In genomic region chr5:10660720-10661387, GRCh38 we compare ENCODE assay signal across 24 cellular contexts.
DNase-seq lines count a peak whose midpoint lies in the region; ATAC-seq and TF ChIP-seq lines count a peak whose summit lies in the region.
"Had no signal": no experiment of that assay in that cellular context is flagged by ENCODE, and none has a peak within 500 bp of the region (broad histone marks: within the 10 kb centered on the region; RNA-seq: fewer than 3 reads in every experiment).

No MANE protein-coding gene starts in this region.

- no peak overlapping the region for H4K91ac ChIP-seq in IMR-90 (ENCODE audit: insufficient read depth, low read depth, low read length)

- H3K4me1 ChIP-seq in DND-41 (ENCODE audit: insufficient read depth, low read length) (no peaks in the 10 kb centered on the region), IMR-90 (ENCODE audit: control insufficient read depth, insufficient read depth, low read length) (peaks cover 2% of the 10 kb centered on the region; the same call in 1 of the 2 replicates), sigmoid colon (peaks cover 0 to 14% (median 10%) of the 10 kb centered on the region in 4 donors), Karpas-422 (ENCODE audit: low read length) (no peaks in the 10 kb centered on the region), left ventricle myocardium inferior (peaks cover 7% of the 10 kb centered on the region)
- H3K4me1 ChIP-seq: Caco-2, HAP-1, Peyer's patch had no signal

- peaks cover 9% of the 10 kb centered on the region; the same call in 1 of the 2 replicates for H4K20me1 ChIP-seq in DND-41 (ENCODE audit: insufficient read depth, low read length)
- peaks cover 3% of the 10 kb centered on the region; the same call in 1 of the 2 replicates for H4K20me1 ChIP-seq in IMR-90 (ENCODE audit: insufficient read depth, low read length)
- H4K20me1 ChIP-seq in Karpas-422 (ENCODE audit: insufficient read depth, low read depth, low read length): no peaks in the 10 kb centered on the region

- no peak overlapping the region for H2BK20ac ChIP-seq in IMR-90 (ENCODE audit: low read depth, low read length)

- dilution Hi-C loops in IMR-90 (cut with HindIII; ENCODE audit: low sequenced_read_pairs, unreplicated experiment): no loop called here

- no peak overlapping the region for H4K5ac ChIP-seq in IMR-90 (ENCODE audit: low read depth, low read length)

- H3K23ac ChIP-seq in IMR-90 (ENCODE audit: low read depth, low read length): no peak overlapping the region

- H3K27me3 Mint-ChIP-seq in endothelial cell (ENCODE audit: unreplicated experiment): peaks cover 6% of the 10 kb centered on the region

- CTCF ChIA-PET in IMR-90 (lab: Yijun Ruan, JAX): no interaction called here

- no peaks in the 10 kb centered on the region for H3K9me2 ChIP-seq in Karpas-422 (replicated peaks; ENCODE audit: insufficient read depth, low read length)
- H3K9me2 ChIP-seq: SK-N-SH had no signal

- in situ Hi-C loops in IMR-90 (cut with MboI; ENCODE audit: low sequenced_read_pairs): no loop called here

- H3K4me2 ChIP-seq in DND-41 (ENCODE audit: insufficient read depth, low read length): no peak overlapping the region
- no peak overlapping the region for H3K4me2 ChIP-seq in IMR-90 (ENCODE audit: low read depth, low read length)
- no peak overlapping the region for H3K4me2 ChIP-seq in Karpas-422 (ENCODE audit: low read depth, low read length, poor library complexity, severe bottlenecking)
- H3K4me2 ChIP-seq: SK-N-SH had no signal

- ATAC-seq in DND-41 (ENCODE audit: insufficient read depth, low read depth) (peak; percentile 41; the same call in 1 of the 3 replicates), IMR-90 (ENCODE audit: low read depth) (no peak)
- ATAC-seq: CD8-positive, alpha-beta T cell had no signal

- no peaks in the 10 kb centered on the region for H3K36me3 Mint-ChIP-seq in endothelial cell (ENCODE audit: low read depth, unreplicated experiment)
- H3K36me3 Mint-ChIP-seq: CD8-positive, alpha-beta T cell had no signal

- no peak overlapping the region for H2AK9ac ChIP-seq in IMR-90 (replicated peaks; ENCODE audit: low read depth, low read length, poor library complexity)

- intact Hi-C loops in IMR-90 (cut with micrococcal nuclease) (no loop called here), sigmoid colon (cut with DNase I) (no loop called here), left ventricle myocardium inferior (cut with micrococcal nuclease) (no loop called here)

- H2AK5ac ChIP-seq in IMR-90 (ENCODE audit: low read depth, low read length): no peak overlapping the region

- H3K18ac ChIP-seq in IMR-90 (ENCODE audit: low read depth, low read length): no peak overlapping the region

- no peak overlapping the region for H2BK5ac ChIP-seq in IMR-90 (ENCODE audit: low read depth, low read length, poor library complexity, severe bottlenecking)

- no peak overlapping the region for H3K4ac ChIP-seq in IMR-90 (ENCODE audit: low read depth, low read length)

- H3K4me3 Mint-ChIP-seq in endothelial cell (ENCODE audit: unreplicated experiment): no peak overlapping the region
- H3K4me3 Mint-ChIP-seq: CD8-positive, alpha-beta T cell; HFFc6 had no signal

- no peak overlapping the region for H2BK15ac ChIP-seq in IMR-90 (ENCODE audit: low read depth, low read length)

- 82% methylated on average over 10 of the region's 15 CpGs; no CpG with 5 or more reads in 1 of the 2 experiments for WGBS in IMR-90 (ENCODE audit: extremely low coverage in 2 of 2, insufficient read length in 1 of 2), 2 experiments
- 91 to 93% methylated on average over 15 of the region's 15 CpGs for WGBS in sigmoid colon, 2 donors

- DNase-seq in DND-41: no peak
- no peak for DNase-seq in IMR-90
- DNase-seq in islet precursor cell: peak; percentile 32
- peak; percentile 49 for DNase-seq in sigmoid colon
- DNase-seq in Karpas-422: no peak
- no peak for DNase-seq in NCI-H2081 treated with DMSO at 0.1 percent for 48 hours (lab: John Stamatoyannopoulos, UW)
- DNase-seq in endothelial cell (ENCODE audit: low spot score): no peak
- DNase-seq in left ventricle myocardium inferior: no peak
- DNase-seq: C1 segment of cervical spinal cord; Caco-2; CD8-positive, alpha-beta T cell; DMS79; GF-D8; HFFc6; KBM-7; MG63; NCI-H1105 treated with DMSO at 0.1 percent for 48 hours; NCI-H146; NCI-H1930; NCI-H2227 treated with DMSO at 0.1 percent for 48 hours; NCI-H526 treated with DMSO at 0.1 percent for 48 hours; SK-N-SH had no signal

- TF ChIP-seq EP300 in sigmoid colon (IDR thresholded peaks at IDR 0.05): no peak

- POLR2A ChIA-PET in IMR-90 (lab: Charles Lee; ENCODE audit: unreplicated experiment): no interaction called here

- H3K9me3 ChIP-seq in DND-41 (ENCODE audit: insufficient read depth, low read length, severe bottlenecking): no peaks in the 10 kb centered on the region
- no peaks in the 10 kb centered on the region; the same call in 1 of the 2 replicates for H3K9me3 ChIP-seq in IMR-90 (ENCODE audit: control insufficient read depth, insufficient read depth, low read length)
- H3K9me3 ChIP-seq in sigmoid colon: no peaks in the 10 kb centered on the region
- no peaks in the 10 kb centered on the region for H3K9me3 ChIP-seq in Karpas-422 (ENCODE audit: low read length)
- H3K9me3 ChIP-seq in left ventricle myocardium inferior (replicated peaks): peaks cover 3% of the 10 kb centered on the region
- H3K9me3 ChIP-seq: Caco-2, HAP-1, MG63, Peyer's patch, SK-N-SH had no signal

- H3K9ac ChIP-seq in DND-41 (ENCODE audit: low read depth, low read length) (no peak overlapping the region), IMR-90 (ENCODE audit: low read depth, low read length) (no peak overlapping the region), Karpas-422 (ENCODE audit: low read length) (no peak overlapping the region)
- H3K9ac ChIP-seq: SK-N-SH had no signal

- TF ChIP-seq CTCF in DND-41 (IDR thresholded peaks at IDR 0.05; ENCODE audit: borderline replicate concordance, extremely low read depth, low read length, poor library complexity, severe bottlenecking) (no peak), IMR-90 (conservative IDR thresholded peaks at IDR 0.05; ENCODE audit: low read depth, low read length) (no peak), sigmoid colon (IDR thresholded peaks at IDR 0.05) (no peak), endothelial cell (IDR thresholded peaks at IDR 0.05; ENCODE audit: unreplicated experiment) (no peak), left ventricle myocardium inferior (IDR thresholded peaks at IDR 0.05; ENCODE audit: borderline replicate concordance) (no peak)

- H2BK120ac ChIP-seq in IMR-90 (ENCODE audit: low read depth, low read length): no peak overlapping the region

- no peak overlapping the region for H4K8ac ChIP-seq in IMR-90 (ENCODE audit: low read depth in 2 of 2, low read length in 2 of 2)

- no peak overlapping the region for H3K27ac Mint-ChIP-seq in endothelial cell (ENCODE audit: unreplicated experiment)
- H3K27ac Mint-ChIP-seq: CD8-positive, alpha-beta T cell; HFFc6 had no signal

- H3K9me1 ChIP-seq in IMR-90 (ENCODE audit: insufficient read depth, low read length): peaks cover 3% of the 10 kb centered on the region; the same call in 1 of the 2 replicates

- peaks cover 5% of the 10 kb centered on the region for H3K36me3 ChIP-seq in DND-41 (ENCODE audit: insufficient read depth, low read length)
- H3K36me3 ChIP-seq in IMR-90 (ENCODE audit: control insufficient read depth, insufficient read depth, low read length): peaks cover 6% of the 10 kb centered on the region; the same call in 1 of the 2 replicates
- H3K36me3 ChIP-seq in sigmoid colon: no peaks in the 10 kb centered on the region
- no peaks in the 10 kb centered on the region for H3K36me3 ChIP-seq in Karpas-422 (ENCODE audit: insufficient read depth, low read length)
- H3K36me3 ChIP-seq in left ventricle myocardium inferior: no peaks in the 10 kb centered on the region
- H3K36me3 ChIP-seq: HAP-1, Peyer's patch had no signal

- H3K79me2 ChIP-seq in DND-41 (ENCODE audit: insufficient read depth, low read length): no peaks in the 10 kb centered on the region
- H3K79me2 ChIP-seq in Karpas-422 (ENCODE audit: low read length): no peaks in the 10 kb centered on the region

- no peaks in the 10 kb centered on the region for H3K9me3 Mint-ChIP-seq in endothelial cell (ENCODE audit: unreplicated experiment)
- H3K9me3 Mint-ChIP-seq: HFFc6 had no signal

- H3K4me1 Mint-ChIP-seq in endothelial cell (ENCODE audit: unreplicated experiment): peaks cover 14% of the 10 kb centered on the region

- no peak overlapping the region for H3K4me3 ChIP-seq in DND-41 (ENCODE audit: low read depth in 1 of 2, low read length in 2 of 2)
- H3K4me3 ChIP-seq in IMR-90 (ENCODE audit: insufficient read depth, low read depth, low read length): no peak overlapping the region
- no peak overlapping the region for H3K4me3 ChIP-seq in sigmoid colon
- no peak overlapping the region for H3K4me3 ChIP-seq in Karpas-422 (ENCODE audit: low read length)
- H3K4me3 ChIP-seq in left ventricle myocardium inferior: no peak overlapping the region
- H3K4me3 ChIP-seq: HAP-1, MG63, Peyer's patch had no signal

- no peak overlapping the region for H3K56ac ChIP-seq in IMR-90 (ENCODE audit: extremely low read depth, insufficient read depth, low read length)

- H3K27ac ChIP-seq in DND-41 (ENCODE audit: low read length) (no peak overlapping the region), IMR-90 (ENCODE audit: insufficient read depth, low read length) (no peak overlapping the region), sigmoid colon (no peak overlapping the region), Karpas-422 (ENCODE audit: low read length) (no peak overlapping the region), left ventricle myocardium inferior (replicated peaks) (no peak overlapping the region)
- H3K27ac ChIP-seq: Peyer's patch had no signal

- H2AFZ ChIP-seq in DND-41 (ENCODE audit: low read depth, low read length) (no peak overlapping the region), IMR-90 (replicated peaks; ENCODE audit: low read length, poor library complexity) (peak overlapping the region; percentile 32), Karpas-422 (ENCODE audit: low read length) (no peak overlapping the region)

- H3K27me3 ChIP-seq in DND-41 (ENCODE audit: insufficient read depth, low read length, poor library complexity) (no peaks in the 10 kb centered on the region), IMR-90 (ENCODE audit: control insufficient read depth, insufficient read depth, low read length) (no peaks in the 10 kb centered on the region; the same call in 1 of the 2 replicates), sigmoid colon (no peaks in the 10 kb centered on the region), Karpas-422 (ENCODE audit: low read length) (no peaks in the 10 kb centered on the region), left ventricle myocardium inferior (ENCODE audit: low read depth) (peaks cover 2% of the 10 kb centered on the region)
- H3K27me3 ChIP-seq: MG63, Peyer's patch had no signal

- TF ChIP-seq POLR2A in IMR-90 (IDR thresholded peaks at IDR 0.05; ENCODE audit: low read depth, low read length) (no peak), sigmoid colon (IDR thresholded peaks at IDR 0.05) (no peak)

- no peak overlapping the region for H3K14ac ChIP-seq in IMR-90 (replicated peaks; ENCODE audit: low read depth, low read length)

- no TSS peak for BruUV-seq in IMR-90 (replicated peaks; lab: Mats Ljungman, UMichigan)

- no peak for TF ChIP-seq RAD21 in IMR-90 (IDR thresholded peaks at IDR 0.05; ENCODE audit: low read length)

- H3K79me1 ChIP-seq in IMR-90 (ENCODE audit: low read depth in 1 of 2, low read length in 2 of 2): no peaks in the 10 kb centered on the region; a peak in 1 of 4 replicates

TF ChIP-seq in IMR-90, 13 proteins besides CTCF, POLR2A, EP300 and RAD21 (continues in another document):
- no peak for TF ChIP-seq MAFK (IDR thresholded peaks at IDR 0.05; ENCODE audit: low read depth, low read length)

Comparison
In these comparisons a context has a peak if more than half of its experiments do, and no peak if none do; other contexts are left out.
1. DNase-seq: peak in islet precursor cell (single experiment) and sigmoid colon (single experiment); none in DND-41 (single experiment), IMR-90 (single experiment), Karpas-422 (single experiment), NCI-H2081 treated with DMSO at 0.1 percent for 48 hours (single experiment), endothelial cell (single experiment) and left ventricle myocardium inferior (single experiment).